ENCODE assay signal across 10 cellular contexts in the genomic region with DNA sequence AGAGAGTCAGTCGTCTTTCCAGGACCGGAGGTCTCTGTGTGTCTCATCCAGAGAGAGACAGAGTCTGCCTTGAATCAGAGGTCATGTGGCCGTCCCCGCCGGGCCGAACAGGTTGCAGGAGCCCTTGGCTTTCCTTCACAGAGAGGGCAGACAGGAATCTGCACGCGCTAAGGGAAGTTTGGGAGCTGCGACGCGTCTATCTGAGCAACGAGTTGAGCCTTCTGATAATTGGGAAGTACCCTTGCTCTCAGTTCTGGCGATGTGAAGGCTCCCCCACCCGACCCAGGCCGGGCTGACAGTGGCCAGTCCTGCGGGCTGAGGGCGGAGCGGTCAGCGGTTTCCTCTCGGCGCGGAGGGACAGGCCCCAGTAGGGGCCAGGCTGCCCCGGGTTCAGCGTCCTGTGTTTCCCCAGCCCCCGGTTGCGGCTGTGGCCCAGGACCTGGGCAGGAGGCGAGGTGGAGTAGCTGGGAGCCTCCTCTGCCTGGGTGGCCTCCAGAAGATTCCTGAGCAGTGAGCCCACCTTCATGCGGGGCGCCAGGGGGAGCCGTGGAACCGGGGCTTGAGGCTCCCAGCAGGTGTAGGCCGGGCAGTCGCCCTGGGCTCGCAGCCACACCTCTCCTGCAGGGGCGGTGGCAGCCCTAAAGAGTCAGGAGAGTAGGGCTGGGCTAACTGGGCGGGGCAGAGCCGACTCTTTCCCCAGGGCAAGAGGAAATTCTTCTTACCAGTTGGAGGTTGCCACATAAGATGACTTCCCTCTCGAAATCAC. TPM values are rescaled to one million over a fixed set of nuclear protein-coding genes. Genes with fewer than 3 reads are reported as not detected.
A peak's percentile ranks its signal among the peaks of the same experiment; 100 is the strongest.
DNase-seq lines count a peak whose midpoint lies in the region; ATAC-seq, FAIRE-seq and TF ChIP-seq lines count a peak whose summit lies in the region.
"Had no signal": no experiment of that assay in that cellular context is flagged by ENCODE, and none has a peak within 500 bp of the region (broad histone marks: within the 10 kb centered on the region; RNA-seq: fewer than 3 reads in every experiment).

No MANE protein-coding gene starts in this region.

- H3K27ac Mint-ChIP-seq in nephron: peak overlapping the region in 2 of 3 experiments; percentile 73 to 96

- 2% methylated on average over 38 of the region's 38 CpGs for WGBS in HUES64

- no peaks in the 10 kb centered on the region for H3K9me3 ChIP-seq in HUES64 (ENCODE audit: insufficient read depth, low read depth, low read length)

- H3K27me3 Mint-ChIP-seq in nephron (ENCODE audit: low read depth): peaks cover 55% of the 10 kb centered on the region

- FAIRE-seq in G401.6 (lab: Jason Lieb, UNC): peak; percentile 97

- TF ChIP-seq CTCF in choroid plexus epithelial cell (conservative IDR thresholded peaks at IDR 0.05; ENCODE audit: low read depth, low read length): peak; percentile 35
- peak in 1 of 3 experiments; percentile 23 for TF ChIP-seq CTCF in nephron (IDR thresholded peaks at IDR 0.05; ENCODE audit: unreplicated experiment in 3 of 3)

- H3K4me3 Mint-ChIP-seq in nephron: peak overlapping the region in 1 of 3 experiments; percentile 16

- peaks cover 43% of the 10 kb centered on the region for H3K4me1 Mint-ChIP-seq in nephron

- peaks cover 7% of the 10 kb centered on the region; the same call in 1 of the 2 replicates for H3K4me1 ChIP-seq in HUES64 (ENCODE audit: insufficient read depth, low read length)

- H3K4me3 ChIP-seq in HUES64 (ENCODE audit: low read length) (peak overlapping the region; percentile 22), choroid plexus epithelial cell (ENCODE audit: low read depth, low read length) (no peak overlapping the region)

- ATAC-seq in HG02571 (IDR thresholded peaks at IDR 0.05; ENCODE audit: unreplicated experiment): no peak

- no peaks in the 10 kb centered on the region for H3K36me3 ChIP-seq in HUES64 (ENCODE audit: insufficient read depth, low read length)

- H3K9me3 Mint-ChIP-seq in nephron: no peaks in the 10 kb centered on the region

- H3K36me3 Mint-ChIP-seq in nephron (ENCODE audit: low read depth): peaks cover 45% of the 10 kb centered on the region

- peaks cover 100% of the 10 kb centered on the region for H3K27me3 ChIP-seq in HUES64 (ENCODE audit: insufficient read depth, low read length)

- no peak overlapping the region for H3K9ac ChIP-seq in HUES64 (ENCODE audit: low read depth, low read length)

- DNase-seq in choroid plexus epithelial cell (ENCODE audit: low read depth) (peak; percentile 52), pons (ENCODE audit: low spot score) (no peak), HuH-7.5 (ENCODE audit: low spot score) (no peak), NCI-H774 (lab: John Stamatoyannopoulos, UW) (no peak)
- DNase-seq: NCI-H2081; stimulated activated CD4-positive, alpha-beta T cell treated with anti-CD3 and anti-CD28 coated beads, Interleukin-4, amount 100 ng/mL, for 1 hour had no signal

- H3K27ac ChIP-seq in HUES64 (ENCODE audit: low read depth, low read length): no peak overlapping the region

RNA-seq across cellular contexts. Expression of a gene that starts 13.8 kb away (rescaled TPM):
- polyA plus RNA-seq in HUES64 (2013, experiment 1 of 2): 24.5 TPM
- 47.7 TPM for polyA plus RNA-seq in HUES64 (2013, experiment 2 of 2)

RNA-seq across cellular contexts. Expression of a gene that starts 15.8 kb away (rescaled TPM):
- 3.7 TPM for polyA plus RNA-seq in HUES64 (2013, experiment 1 of 2)
- polyA plus RNA-seq in HUES64 (2013, experiment 2 of 2): 8.7 TPM
